Comparison of ENCODE assay signal across 1 cellular context in genomic region chr17:40542562-40543411, GRCh38.
TF ChIP-seq lines count a peak whose summit lies in the region.

No MANE protein-coding gene starts in this region.

TF ChIP-seq in GM12878, 131 proteins besides CTCF, POLR2A, EP300 and RAD21 (continued from another document and continues in another):
- TF ChIP-seq CUX1 (IDR thresholded peaks at IDR 0.05; ENCODE audit: insufficient replicate concordance, low read depth, low read length): no peak
- TF ChIP-seq KDM1A (IDR thresholded peaks at IDR 0.05; ENCODE audit: borderline replicate concordance): no peak
- TF ChIP-seq, protein P1, sequence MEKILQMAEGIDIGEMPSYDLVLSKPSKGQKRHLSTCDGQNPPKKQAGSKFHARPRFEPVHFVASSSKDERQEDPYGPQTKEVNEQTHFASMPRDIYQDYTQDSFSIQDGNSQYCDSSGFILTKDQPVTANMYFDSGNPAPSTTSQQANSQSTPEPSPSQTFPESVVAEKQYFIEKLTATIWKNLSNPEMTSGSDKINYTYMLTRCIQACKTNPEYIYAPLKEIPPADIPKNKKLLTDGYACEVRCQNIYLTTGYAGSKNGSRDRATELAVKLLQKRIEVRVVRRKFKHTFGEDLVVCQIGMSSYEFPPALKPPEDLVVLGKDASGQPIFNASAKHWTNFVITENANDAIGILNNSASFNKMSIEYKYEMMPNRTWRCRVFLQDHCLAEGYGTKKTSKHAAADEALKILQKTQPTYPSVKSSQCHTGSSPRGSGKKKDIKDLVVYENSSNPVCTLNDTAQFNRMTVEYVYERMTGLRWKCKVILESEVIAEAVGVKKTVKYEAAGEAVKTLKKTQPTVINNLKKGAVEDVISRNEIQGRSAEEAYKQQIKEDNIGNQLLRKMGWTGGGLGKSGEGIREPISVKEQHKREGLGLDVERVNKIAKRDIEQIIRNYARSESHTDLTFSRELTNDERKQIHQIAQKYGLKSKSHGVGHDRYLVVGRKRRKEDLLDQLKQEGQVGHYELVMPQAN (conservative IDR thresholded peaks at IDR 0.05): no peak
- no peak for TF ChIP-seq CHD1 (IDR thresholded peaks at IDR 0.05; ENCODE audit: low read depth, low read length)
- peak; percentile 46; the same call in 1 of the 2 replicates for TF ChIP-seq JUNB (IDR thresholded peaks at IDR 0.05)
- peak; percentile 62 to 67; a peak in 3 of 4 replicates for TF ChIP-seq IKZF2 (IDR thresholded peaks at IDR 0.05)
- no peak for TF ChIP-seq TBL1XR1 (IDR thresholded peaks at IDR 0.05; ENCODE audit: low read depth, low read length)
- TF ChIP-seq WRNIP1 (IDR thresholded peaks at IDR 0.05; ENCODE audit: borderline replicate concordance, low read depth, low read length): no peak
- no peak for TF ChIP-seq SREBF1 (IDR thresholded peaks at IDR 0.05; ENCODE audit: low read length)
- no peak for TF ChIP-seq PBX3 (IDR thresholded peaks at IDR 0.05; ENCODE audit: insufficient replicate concordance, low read depth, low read length)
- 0 out of 2 replicates have a peak, but pooled peaks have one; percentile 38 for TF ChIP-seq RFX5 (IDR thresholded peaks at IDR 0.05; ENCODE audit: low read depth, low read length)
- TF ChIP-seq ZNF207 (IDR thresholded peaks at IDR 0.05; ENCODE audit: borderline replicate concordance): peak; percentile 76; the same call in 1 of the 2 replicates
- TF ChIP-seq TARDBP (IDR thresholded peaks at IDR 0.05; ENCODE audit: borderline replicate concordance): no peak
- no peak for TF ChIP-seq NFIC (IDR thresholded peaks at IDR 0.05; ENCODE audit: low read depth, low read length)
- no peak for TF ChIP-seq SMAD5 (IDR thresholded peaks at IDR 0.05; ENCODE audit: low read depth)
- peak; percentile 66; the same call in 1 of the 2 replicates for TF ChIP-seq RUNX3 (IDR thresholded peaks at IDR 0.05; ENCODE audit: low read length)
- TF ChIP-seq RB1 (IDR thresholded peaks at IDR 0.05; ENCODE audit: borderline replicate concordance): no peak
- TF ChIP-seq, protein P2, sequence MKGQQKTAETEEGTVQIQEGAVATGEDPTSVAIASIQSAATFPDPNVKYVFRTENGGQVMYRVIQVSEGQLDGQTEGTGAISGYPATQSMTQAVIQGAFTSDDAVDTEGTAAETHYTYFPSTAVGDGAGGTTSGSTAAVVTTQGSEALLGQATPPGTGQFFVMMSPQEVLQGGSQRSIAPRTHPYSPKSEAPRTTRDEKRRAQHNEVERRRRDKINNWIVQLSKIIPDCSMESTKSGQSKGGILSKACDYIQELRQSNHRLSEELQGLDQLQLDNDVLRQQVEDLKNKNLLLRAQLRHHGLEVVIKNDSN (IDR thresholded peaks at IDR 0.05; ENCODE audit: borderline replicate concordance, extremely low read length, insufficient read depth, low read depth, low read length): peak; percentile 77
- TF ChIP-seq ETV6 (conservative IDR thresholded peaks at IDR 0.05 in 1 of 2, IDR thresholded peaks at IDR 0.05 in 1 of 2; ENCODE audit: borderline replicate concordance in 1 of 2, low read depth in 1 of 2): no peak
- TF ChIP-seq NBN (IDR thresholded peaks at IDR 0.05): 0 out of 2 replicates have a peak, but pooled peaks have one; percentile 64
- TF ChIP-seq SMC3 (IDR thresholded peaks at IDR 0.05; ENCODE audit: borderline replicate concordance, low read length): no peak
- TF ChIP-seq MYB (IDR thresholded peaks at IDR 0.05; ENCODE audit: borderline replicate concordance, low read depth, low read length): no peak
- TF ChIP-seq BACH1 (IDR thresholded peaks at IDR 0.05; ENCODE audit: borderline replicate concordance): peak; percentile 60; the same call in 1 of the 2 replicates
- no peak for TF ChIP-seq PRDM15 (CRISPR knock-in tag; IDR thresholded peaks at IDR 0.05)
- TF ChIP-seq EED (IDR thresholded peaks at IDR 0.05; ENCODE audit: low read depth): peak; percentile 36; the same call in 1 of the 2 replicates
- peak; percentile 36; the same call in 1 of the 2 replicates for TF ChIP-seq PKNOX1 (IDR thresholded peaks at IDR 0.05)
- no peak; the same call in 1 of the 2 replicates for TF ChIP-seq FOXM1 (IDR thresholded peaks at IDR 0.05; ENCODE audit: low read depth, low read length)
- TF ChIP-seq, protein P3, sequence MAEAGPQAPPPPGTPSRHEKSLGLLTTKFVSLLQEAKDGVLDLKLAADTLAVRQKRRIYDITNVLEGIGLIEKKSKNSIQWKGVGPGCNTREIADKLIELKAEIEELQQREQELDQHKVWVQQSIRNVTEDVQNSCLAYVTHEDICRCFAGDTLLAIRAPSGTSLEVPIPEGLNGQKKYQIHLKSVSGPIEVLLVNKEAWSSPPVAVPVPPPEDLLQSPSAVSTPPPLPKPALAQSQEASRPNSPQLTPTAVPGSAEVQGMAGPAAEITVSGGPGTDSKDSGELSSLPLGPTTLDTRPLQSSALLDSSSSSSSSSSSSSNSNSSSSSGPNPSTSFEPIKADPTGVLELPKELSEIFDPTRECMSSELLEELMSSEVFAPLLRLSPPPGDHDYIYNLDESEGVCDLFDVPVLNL (IDR thresholded peaks at IDR 0.05; ENCODE audit: low read depth, low read length): peak; percentile 65; the same call in 1 of the 2 replicates
- TF ChIP-seq BMI1 (IDR thresholded peaks at IDR 0.05; ENCODE audit: borderline replicate concordance): peak; percentile 92
- TF ChIP-seq EGR1 (IDR thresholded peaks at IDR 0.05; ENCODE audit: borderline replicate concordance in 1 of 2, low read depth in 2 of 2, low read length in 2 of 2): no peak
- TF ChIP-seq CHD2 (IDR thresholded peaks at IDR 0.05; ENCODE audit: borderline replicate concordance, low read depth, low read length): no peak
- TF ChIP-seq, protein P4, sequence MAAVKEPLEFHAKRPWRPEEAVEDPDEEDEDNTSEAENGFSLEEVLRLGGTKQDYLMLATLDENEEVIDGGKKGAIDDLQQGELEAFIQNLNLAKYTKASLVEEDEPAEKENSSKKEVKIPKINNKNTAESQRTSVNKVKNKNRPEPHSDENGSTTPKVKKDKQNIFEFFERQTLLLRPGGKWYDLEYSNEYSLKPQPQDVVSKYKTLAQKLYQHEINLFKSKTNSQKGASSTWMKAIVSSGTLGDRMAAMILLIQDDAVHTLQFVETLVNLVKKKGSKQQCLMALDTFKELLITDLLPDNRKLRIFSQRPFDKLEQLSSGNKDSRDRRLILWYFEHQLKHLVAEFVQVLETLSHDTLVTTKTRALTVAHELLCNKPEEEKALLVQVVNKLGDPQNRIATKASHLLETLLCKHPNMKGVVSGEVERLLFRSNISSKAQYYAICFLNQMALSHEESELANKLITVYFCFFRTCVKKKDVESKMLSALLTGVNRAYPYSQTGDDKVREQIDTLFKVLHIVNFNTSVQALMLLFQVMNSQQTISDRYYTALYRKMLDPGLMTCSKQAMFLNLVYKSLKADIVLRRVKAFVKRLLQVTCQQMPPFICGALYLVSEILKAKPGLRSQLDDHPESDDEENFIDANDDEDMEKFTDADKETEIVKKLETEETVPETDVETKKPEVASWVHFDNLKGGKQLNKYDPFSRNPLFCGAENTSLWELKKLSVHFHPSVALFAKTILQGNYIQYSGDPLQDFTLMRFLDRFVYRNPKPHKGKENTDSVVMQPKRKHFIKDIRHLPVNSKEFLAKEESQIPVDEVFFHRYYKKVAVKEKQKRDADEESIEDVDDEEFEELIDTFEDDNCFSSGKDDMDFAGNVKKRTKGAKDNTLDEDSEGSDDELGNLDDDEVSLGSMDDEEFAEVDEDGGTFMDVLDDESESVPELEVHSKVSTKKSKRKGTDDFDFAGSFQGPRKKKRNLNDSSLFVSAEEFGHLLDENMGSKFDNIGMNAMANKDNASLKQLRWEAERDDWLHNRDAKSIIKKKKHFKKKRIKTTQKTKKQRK (IDR thresholded peaks at IDR 0.05; ENCODE audit: low read depth, low read length): no peak
- no peak for TF ChIP-seq NR2C1 (IDR thresholded peaks at IDR 0.05)
- TF ChIP-seq, protein P5, sequence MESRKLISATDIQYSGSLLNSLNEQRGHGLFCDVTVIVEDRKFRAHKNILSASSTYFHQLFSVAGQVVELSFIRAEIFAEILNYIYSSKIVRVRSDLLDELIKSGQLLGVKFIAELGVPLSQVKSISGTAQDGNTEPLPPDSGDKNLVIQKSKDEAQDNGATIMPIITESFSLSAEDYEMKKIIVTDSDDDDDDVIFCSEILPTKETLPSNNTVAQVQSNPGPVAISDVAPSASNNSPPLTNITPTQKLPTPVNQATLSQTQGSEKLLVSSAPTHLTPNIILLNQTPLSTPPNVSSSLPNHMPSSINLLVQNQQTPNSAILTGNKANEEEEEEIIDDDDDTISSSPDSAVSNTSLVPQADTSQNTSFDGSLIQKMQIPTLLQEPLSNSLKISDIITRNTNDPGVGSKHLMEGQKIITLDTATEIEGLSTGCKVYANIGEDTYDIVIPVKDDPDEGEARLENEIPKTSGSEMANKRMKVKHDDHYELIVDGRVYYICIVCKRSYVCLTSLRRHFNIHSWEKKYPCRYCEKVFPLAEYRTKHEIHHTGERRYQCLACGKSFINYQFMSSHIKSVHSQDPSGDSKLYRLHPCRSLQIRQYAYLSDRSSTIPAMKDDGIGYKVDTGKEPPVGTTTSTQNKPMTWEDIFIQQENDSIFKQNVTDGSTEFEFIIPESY (IDR thresholded peaks at IDR 0.05): no peak
- no peak for TF ChIP-seq POU2F2 (IDR thresholded peaks at IDR 0.05; ENCODE audit: borderline replicate concordance, low read depth, low read length)
- no peak for TF ChIP-seq HDGF (IDR thresholded peaks at IDR 0.05)
- peak; percentile 56 for TF ChIP-seq RELA (IDR thresholded peaks at IDR 0.05; ENCODE audit: borderline replicate concordance, partially characterized antibody)
- peak; percentile 34; the same call in 1 of the 2 replicates for TF ChIP-seq GATAD2B (conservative IDR thresholded peaks at IDR 0.05; ENCODE audit: low read depth)
